Comparison of ENCODE assay signal across 13 cellular contexts in the genomic region with DNA sequence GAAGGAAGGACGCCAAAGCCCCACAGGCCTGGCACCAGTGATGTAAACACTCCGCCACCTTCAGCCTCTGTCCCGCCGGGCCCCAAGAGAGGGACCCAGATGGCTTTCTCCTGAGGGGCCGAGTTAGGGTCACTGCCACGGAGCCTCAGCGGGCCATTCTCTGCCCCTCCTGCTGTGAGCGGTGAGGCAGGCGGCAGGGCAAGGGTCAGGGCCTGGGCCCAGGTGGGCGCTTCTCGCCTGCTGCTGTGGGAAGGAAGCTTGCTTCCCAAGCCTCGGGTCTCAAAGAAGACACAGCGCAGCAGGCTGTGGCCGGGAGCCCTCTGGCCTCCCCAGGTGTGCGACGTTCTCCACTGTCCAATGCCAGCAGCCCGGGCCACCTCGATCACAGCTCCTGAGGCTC.
A peak's percentile ranks its signal among the peaks of the same experiment; 100 is the strongest.
DNase-seq lines count a peak whose midpoint lies in the region; ATAC-seq and TF ChIP-seq lines count a peak whose summit lies in the region.
"Had no signal": no experiment of that assay in that cellular context is flagged by ENCODE, and none has a peak within 500 bp of the region (broad histone marks: within the 10 kb centered on the region; RNA-seq: fewer than 3 reads in every experiment).

No MANE protein-coding gene starts in this region.

- peaks cover 3% of the 10 kb centered on the region for H3K79me1 ChIP-seq in trophoblast cell (ENCODE audit: low read length)

- H3K9me3 Mint-ChIP-seq in natural killer cell treated with Interleukin-12 subunit alpha and Interleukin-12 subunit beta and Interleukin-15 and Interleukin-18, amount 100 ng/mL, for 72 hours = no peaks in the 10 kb centered on the region
- H3K9me3 Mint-ChIP-seq in natural killer cell = no peaks in the 10 kb centered on the region
- H3K9me3 Mint-ChIP-seq: CD4-positive, CD25-positive, alpha-beta regulatory T cell had no signal

- intact Hi-C loops in natural killer cell (cut with micrococcal nuclease) (no loop called here), aorta (cut with DNase I) (no loop called here)

- no peak overlapping the region for H3K9ac ChIP-seq in trophoblast cell (ENCODE audit: low read length)

- H3K27ac ChIP-seq in trophoblast cell (ENCODE audit: low read depth, low read length) (no peak overlapping the region), aorta (ENCODE audit: low read depth in 1 of 2, low read length in 2 of 2) (no peak overlapping the region)
- H3K27ac ChIP-seq: 22Rv1 had no signal

- H3K79me2 ChIP-seq in trophoblast cell (ENCODE audit: control insufficient read depth, insufficient read depth, low read length, poor library complexity) = no peaks in the 10 kb centered on the region

- H3K4me3 ChIP-seq in trophoblast cell (ENCODE audit: low read depth, low read length) = no peak overlapping the region
- H3K4me3 ChIP-seq in aorta (ENCODE audit: low read length in 2 of 2) = no peak overlapping the region
- H3K4me3 ChIP-seq in foreskin fibroblast (ENCODE audit: low read depth in 1 of 2, low read length in 2 of 2) = no peak overlapping the region

- peak overlapping the region; percentile 7 for H4K91ac ChIP-seq in trophoblast cell (ENCODE audit: low read depth, low read length)

- no CpG with 5 or more reads among the region's 18 CpGs for WGBS in trophoblast cell (ENCODE audit: extremely low coverage, insufficient coverage, insufficient read length)
- 90 to 93% methylated on average over 18 of the region's 18 CpGs for WGBS in aorta, 2 donors

- no peak overlapping the region for H3K18ac ChIP-seq in trophoblast cell (ENCODE audit: low read length)

- H3K4me3 Mint-ChIP-seq in natural killer cell treated with Interleukin-12 subunit alpha and Interleukin-12 subunit beta and Interleukin-15 and Interleukin-18, amount 100 ng/mL, for 72 hours = no peak overlapping the region
- H3K4me3 Mint-ChIP-seq in natural killer cell = no peak overlapping the region
- H3K4me3 Mint-ChIP-seq: CD4-positive, CD25-positive, alpha-beta regulatory T cell had no signal

- H3K27me3 ChIP-seq in trophoblast cell (ENCODE audit: insufficient read depth, low read length) = no peaks in the 10 kb centered on the region
- no peaks in the 10 kb centered on the region for H3K27me3 ChIP-seq in aorta (ENCODE audit: control insufficient read depth in 1 of 2, insufficient read depth in 2 of 2, low read length in 1 of 2)

- H3K4me1 ChIP-seq in trophoblast cell (ENCODE audit: control insufficient read depth in 1 of 2, insufficient read depth in 2 of 2, low read length in 2 of 2) = peaks cover 3 to 5% of the 10 kb centered on the region in 2 experiments
- H3K4me1 ChIP-seq in aorta (ENCODE audit: control insufficient read depth in 1 of 2, insufficient read depth in 2 of 2, low read length in 2 of 2) = no peaks in the 10 kb centered on the region

- H3K36me3 ChIP-seq in trophoblast cell (ENCODE audit: control insufficient read depth in 1 of 2, insufficient read depth in 2 of 2, low read length in 2 of 2) = no peaks in the 10 kb centered on the region
- no peaks in the 10 kb centered on the region for H3K36me3 ChIP-seq in aorta (ENCODE audit: control insufficient read depth in 1 of 2, insufficient read depth in 2 of 2, low read length in 1 of 2)

- no peak overlapping the region for H2AFZ ChIP-seq in trophoblast cell (ENCODE audit: insufficient read depth, low read length, poor library complexity)

- no peak overlapping the region for H4K8ac ChIP-seq in trophoblast cell (ENCODE audit: low read depth, low read length)

- no peaks in the 10 kb centered on the region for H3K36me3 Mint-ChIP-seq in natural killer cell treated with Interleukin-12 subunit alpha and Interleukin-12 subunit beta and Interleukin-15 and Interleukin-18, amount 100 ng/mL, for 72 hours
- H3K36me3 Mint-ChIP-seq in natural killer cell = no peaks in the 10 kb centered on the region
- H3K36me3 Mint-ChIP-seq: CD4-positive, CD25-positive, alpha-beta regulatory T cell had no signal

- peaks cover 0 to 4% of the 10 kb centered on the region in 2 donors for H3K4me1 Mint-ChIP-seq in natural killer cell treated with Interleukin-12 subunit alpha and Interleukin-12 subunit beta and Interleukin-15 and Interleukin-18, amount 100 ng/mL, for 72 hours (ENCODE audit: low read depth in 2 of 2)
- peaks cover 0 to 5% of the 10 kb centered on the region in 2 donors for H3K4me1 Mint-ChIP-seq in natural killer cell

- H3K27me3 Mint-ChIP-seq in natural killer cell treated with Interleukin-12 subunit alpha and Interleukin-12 subunit beta and Interleukin-15 and Interleukin-18, amount 100 ng/mL, for 72 hours = peaks cover 0 to 4% of the 10 kb centered on the region in 2 donors
- peaks cover 0 to 3% of the 10 kb centered on the region in 2 donors for H3K27me3 Mint-ChIP-seq in natural killer cell (ENCODE audit: low read depth in 2 of 2)

- H4K12ac ChIP-seq in trophoblast cell (ENCODE audit: low read depth, low read length) = no peak overlapping the region

- no peak for DNase-seq in natural killer cell treated with Interleukin-12 subunit alpha and Interleukin-12 subunit beta and Interleukin-15 and Interleukin-18, amount 100 ng/mL, for 72 hours (ENCODE audit: low spot score)
- DNase-seq in natural killer cell = no peak
- DNase-seq in mesenteric fat pad (ENCODE audit: low spot score) = peak; percentile 65
- no peak for DNase-seq in trophoblast cell
- DNase-seq in aorta = no peak
- DNase-seq in foreskin fibroblast = no peak
- DNase-seq: CD4-positive, CD25-positive, alpha-beta regulatory T cell; DMS53; GF-D8 had no signal

- no peak overlapping the region for H3K14ac ChIP-seq in trophoblast cell (ENCODE audit: low read length)

- H2BK5ac ChIP-seq in trophoblast cell (ENCODE audit: low read depth, low read length, poor library complexity) = no peak overlapping the region

- peak overlapping the region; percentile 22 for H2AK5ac ChIP-seq in trophoblast cell (ENCODE audit: low read length)

- no peak overlapping the region for H3K4ac ChIP-seq in trophoblast cell (ENCODE audit: low read depth, low read length)

- H3K23ac ChIP-seq in trophoblast cell (ENCODE audit: low read length) = no peak overlapping the region

- H3K9me3 ChIP-seq in trophoblast cell (ENCODE audit: insufficient read depth, low read depth, low read length) (no peaks in the 10 kb centered on the region), aorta (ENCODE audit: control insufficient read depth, low read length) (no peaks in the 10 kb centered on the region)

- no peak overlapping the region for H3K4me2 ChIP-seq in trophoblast cell (ENCODE audit: low read length)

- no peak overlapping the region for H2BK120ac ChIP-seq in trophoblast cell (ENCODE audit: insufficient read depth, low read length, poor library complexity)

- ATAC-seq in natural killer cell treated with Interleukin-12 subunit alpha and Interleukin-12 subunit beta and Interleukin-15 and Interleukin-18, amount 100 ng/mL, for 72 hours = peak; percentile 47 to 48
- ATAC-seq in natural killer cell (no peak), aorta (ENCODE audit: low FRiP score) (peak; percentile 19), HG02678 (IDR thresholded peaks at IDR 0.05; ENCODE audit: unreplicated experiment) (no peak), HG03378 (IDR thresholded peaks at IDR 0.05; ENCODE audit: unreplicated experiment) (no peak)
- ATAC-seq: HCT116 had no signal

- no peak for TF ChIP-seq CTCF in natural killer cell (IDR thresholded peaks at IDR 0.05)
- TF ChIP-seq CTCF in foreskin fibroblast (IDR thresholded peaks at IDR 0.05; ENCODE audit: low read depth, low read length) = no peak

- H2BK12ac ChIP-seq in trophoblast cell (ENCODE audit: low read length) = no peak overlapping the region

- no peak overlapping the region for H3K27ac Mint-ChIP-seq in natural killer cell treated with Interleukin-12 subunit alpha and Interleukin-12 subunit beta and Interleukin-15 and Interleukin-18, amount 100 ng/mL, for 72 hours
- H3K27ac Mint-ChIP-seq in natural killer cell = no peak overlapping the region

Comparison
In these comparisons a context has a peak if more than half of its experiments do, and no peak if none do; other contexts are left out.
1. ATAC-seq: peak in natural killer cell treated with Interleukin-12 subunit alpha and Interleukin-12 subunit beta and Interleukin-15 and Interleukin-18, amount 100 ng/mL, for 72 hours (2 of 2) and aorta (single experiment); none in natural killer cell (0 of 3), HG02678 (single experiment) and HG03378 (single experiment).